Comparison of ENCODE assay signal across 26 cellular contexts in the genomic region with DNA sequence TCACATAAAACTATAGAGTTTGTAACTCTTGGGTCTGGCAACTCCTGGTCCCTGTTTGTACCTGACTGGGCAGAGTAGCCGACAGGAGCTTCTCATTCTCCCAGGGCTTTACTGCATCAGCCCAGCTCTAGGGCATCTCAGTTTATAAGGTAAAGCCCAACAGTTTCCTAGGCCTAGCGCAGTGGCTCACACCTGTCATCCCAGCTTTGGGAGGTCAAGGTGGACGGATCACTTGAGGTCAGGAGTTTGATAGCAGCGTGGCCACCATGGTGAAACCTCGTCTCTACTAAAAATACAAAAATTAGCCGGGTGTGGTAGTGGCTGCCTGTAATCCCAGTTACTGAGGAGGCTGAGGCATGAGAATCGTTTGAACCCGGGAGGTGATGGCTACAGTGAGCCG.
"Had no signal": no experiment of that assay in that cellular context is flagged by ENCODE, and none has a peak within 500 bp of the region (broad histone marks: within the 10 kb centered on the region; RNA-seq: fewer than 3 reads in every experiment).

No MANE protein-coding gene starts in this region.

- H3K27ac ChIP-seq: brain microvascular endothelial cell, esophagus muscularis mucosa, foreskin keratinocyte, gastrocnemius medialis, heart left ventricle had no signal

- H3K27ac Mint-ChIP-seq: activated CD4-positive, alpha-beta memory T cell treated with anti-CD3 and anti-CD28 coated beads for 36 hours; activated CD8-positive, alpha-beta memory T cell treated with anti-CD3 and anti-CD28 coated beads, Interleukin-2, amount 10 ng/mL, durations not matched to agents 7 days and 5 days; activated CD8-positive, alpha-beta T cell treated with anti-CD3 and anti-CD28 coated beads, Interleukin-2, amount 10 ng/mL, durations not matched to agents 7 days and 5 days; activated naive CD8-positive, alpha-beta T cell; effector memory CD8-positive, alpha-beta T cell had no signal

- DNase-seq: activated CD4-positive, alpha-beta T cell treated with anti-CD3 and anti-CD28 coated beads for 1 hour; activated CD4-positive, alpha-beta T cell treated with anti-CD3 and anti-CD28 coated beads for 4 hours; activated CD4-positive, alpha-beta T cell treated with anti-CD3 and anti-CD28 coated beads, Interleukin-2, amount 50 U/mL, for 1 hour; activated CD8-positive, alpha-beta memory T cell treated with anti-CD3 and anti-CD28 coated beads, Interleukin-2, amount 10 ng/mL, durations not matched to agents 7 days and 5 days; activated CD8-positive, alpha-beta memory T cell treated with anti-CD3 and anti-CD28 coated beads, Interleukin-2, amount 50 U/mL, for 4 hours; activated CD8-positive, alpha-beta T cell treated with anti-CD3 and anti-CD28 coated beads, Interleukin-2, amount 10 ng/mL, durations not matched to agents 7 days and 5 days; activated effector memory CD4-positive, alpha-beta T cell treated with Interleukin-2 at 50 U/mL for 16 hours; activated gamma-delta T cell treated with Interleukin-2 at 50 U/mL for 16 hours; activated naive CD4-positive, alpha-beta T cell treated with anti-CD3 and anti-CD28 coated beads, Interleukin-2, amount 50 U/mL, for 16 hours; activated naive CD4-positive, alpha-beta T cell treated with Interleukin-2 at 50 U/mL for 16 hours; activated T-cell treated with anti-CD3 and anti-CD28 coated beads, Interleukin-2, amount 50 U/mL, for 1 hour; amniotic stem cell; anterior cingulate cortex; brain microvascular endothelial cell; cortex of kidney; effector CD4-positive, alpha-beta T cell; effector memory CD8-positive, alpha-beta T cell; erythroblast; foreskin keratinocyte; gastrocnemius medialis; glutamatergic neuron; heart left ventricle had no signal

- H3K27me3 Mint-ChIP-seq: activated naive CD8-positive, alpha-beta T cell; central memory CD8-positive, alpha-beta T cell had no signal

- H3K4me3 ChIP-seq: esophagus muscularis mucosa, gastrocnemius medialis, heart left ventricle had no signal

- ATAC-seq: activated CD8-positive, alpha-beta memory T cell treated with anti-CD3 and anti-CD28 coated beads, Interleukin-2, amount 10 ng/mL, durations not matched to agents 7 days and 5 days; activated CD8-positive, alpha-beta T cell treated with anti-CD3 and anti-CD28 coated beads, Interleukin-2, amount 10 ng/mL, durations not matched to agents 7 days and 5 days; effector memory CD8-positive, alpha-beta T cell; foreskin keratinocyte; gastrocnemius medialis; heart left ventricle had no signal

- H3K9me3 Mint-ChIP-seq: activated CD4-positive, alpha-beta memory T cell treated with anti-CD3 and anti-CD28 coated beads for 36 hours; central memory CD8-positive, alpha-beta T cell; effector memory CD8-positive, alpha-beta T cell had no signal

- H3K36me3 ChIP-seq: brain microvascular endothelial cell had no signal

- H3K4me1 ChIP-seq: foreskin keratinocyte, gastrocnemius medialis, heart left ventricle had no signal

- H3K36me3 Mint-ChIP-seq: activated CD4-positive, alpha-beta memory T cell treated with anti-CD3 and anti-CD28 coated beads for 36 hours; activated CD8-positive, alpha-beta memory T cell treated with anti-CD3 and anti-CD28 coated beads, Interleukin-2, amount 10 ng/mL, durations not matched to agents 7 days and 5 days; activated naive CD8-positive, alpha-beta T cell had no signal

- H3K4me3 Mint-ChIP-seq: activated CD4-positive, alpha-beta memory T cell treated with anti-CD3 and anti-CD28 coated beads for 36 hours; activated CD8-positive, alpha-beta memory T cell treated with anti-CD3 and anti-CD28 coated beads, Interleukin-2, amount 10 ng/mL, durations not matched to agents 7 days and 5 days; activated CD8-positive, alpha-beta T cell treated with anti-CD3 and anti-CD28 coated beads, Interleukin-2, amount 10 ng/mL, durations not matched to agents 7 days and 5 days; activated naive CD8-positive, alpha-beta T cell; central memory CD8-positive, alpha-beta T cell; effector memory CD8-positive, alpha-beta T cell had no signal

- H3K9me3 ChIP-seq: esophagus muscularis mucosa, gastrocnemius medialis, heart left ventricle had no signal
